Comparison of ENCODE assay signal across 23 cellular contexts in genomic region chr18:6553234-6553900, GRCh38.
"Had no signal": no experiment of that assay in that cellular context is flagged by ENCODE, and none has a peak within 500 bp of the region (broad histone marks: within the 10 kb centered on the region; RNA-seq: fewer than 3 reads in every experiment).

No MANE protein-coding gene starts in this region.

- ATAC-seq: activated CD8-positive, alpha-beta T cell treated with anti-CD3 and anti-CD28 coated beads for 36 hours; activated T-cell treated with anti-CD3 and anti-CD28 coated beads, Interleukin-2, amount 50 U/mL, for 4 hours; gastroesophageal sphincter; mucosa of descending colon; naive thymus-derived CD8-positive, alpha-beta T cell; T-helper 17 cell; WTC11 had no signal

- H3K9me3 ChIP-seq: gastroesophageal sphincter, mucosa of descending colon, neutrophil, right atrium auricular region, tibial artery, uterus had no signal

- H3K4me3 ChIP-seq: gastroesophageal sphincter, mucosa of descending colon, right atrium auricular region, skin epidermis, tibial artery, uterus had no signal

- DNase-seq: activated CD4-positive, alpha-beta T cell treated with anti-CD3 and anti-CD28 coated beads for 48 hours; activated CD8-positive, alpha-beta T cell treated with anti-CD3 and anti-CD28 coated beads for 36 hours; activated effector memory CD4-positive, alpha-beta T cell treated with anti-CD3 and anti-CD28 coated beads, Interleukin-2, amount 50 U/mL, for 16 hours; activated T-cell treated with anti-CD3 and anti-CD28 coated beads, Interleukin-2, amount 50 U/mL, for 4 hours; cerebellar nuclear complex; effector memory CD4-positive, alpha-beta T cell; islet precursor cell; mucosa of descending colon; naive thymus-derived CD8-positive, alpha-beta T cell; stimulated activated CD4-positive, alpha-beta T cell treated with anti-CD3 and anti-CD28 coated beads, Interleukin-15, amount 100 ng/mL, for 24 hours; stimulated activated CD4-positive, alpha-beta T cell treated with anti-CD3 and anti-CD28 coated beads, Interleukin-4, amount 100 ng/mL, for 24 hours; stimulated activated naive CD4-positive, alpha-beta T cell; T-helper 17 cell; tibial artery; uterus had no signal

- H3K36me3 Mint-ChIP-seq: activated naive CD4-positive, alpha-beta T cell treated with anti-CD3 and anti-CD28 coated beads, Interleukin-2, amount 50 U/mL, for 24 hours; naive thymus-derived CD8-positive, alpha-beta T cell had no signal

- H3K4me3 Mint-ChIP-seq: activated CD8-positive, alpha-beta T cell treated with anti-CD3 and anti-CD28 coated beads for 36 hours; activated naive CD4-positive, alpha-beta T cell treated with anti-CD3 and anti-CD28 coated beads, Interleukin-2, amount 50 U/mL, for 24 hours; activated T-cell treated with anti-CD3 and anti-CD28 coated beads, Interleukin-2, amount 50 U/mL, for 4 hours; dendritic cell treated with granulocyte-macrophage colony-stimulating factor and Interleukin-4, amounts not matched to agents 40 ng/mL and 50 ng/mL, for 4 days; naive thymus-derived CD8-positive, alpha-beta T cell; T-helper 17 cell; WTC11 had no signal

- H3K36me3 ChIP-seq: gastroesophageal sphincter, neutrophil, right atrium auricular region, tibial artery, uterus had no signal

- H3K4me1 ChIP-seq: gastroesophageal sphincter, right atrium auricular region, tibial artery, uterus had no signal

- H3K9me3 Mint-ChIP-seq: activated CD8-positive, alpha-beta T cell treated with anti-CD3 and anti-CD28 coated beads for 36 hours; activated naive CD4-positive, alpha-beta T cell treated with anti-CD3 and anti-CD28 coated beads, Interleukin-2, amount 50 U/mL, for 24 hours; activated T-cell treated with anti-CD3 and anti-CD28 coated beads, Interleukin-2, amount 50 U/mL, for 4 hours; dendritic cell treated with granulocyte-macrophage colony-stimulating factor and Interleukin-4, amounts not matched to agents 40 ng/mL and 50 ng/mL, for 4 days had no signal

- H3K27ac ChIP-seq: epithelial cell of prostate, gastroesophageal sphincter, neutrophil, right atrium auricular region, skin epidermis, tibial artery, uterus had no signal

- H3K4me1 Mint-ChIP-seq: activated naive CD4-positive, alpha-beta T cell treated with anti-CD3 and anti-CD28 coated beads, Interleukin-2, amount 50 U/mL, for 24 hours; naive thymus-derived CD8-positive, alpha-beta T cell; T-helper 17 cell had no signal

- H3K27me3 Mint-ChIP-seq: activated CD8-positive, alpha-beta T cell treated with anti-CD3 and anti-CD28 coated beads for 36 hours; activated naive CD4-positive, alpha-beta T cell treated with anti-CD3 and anti-CD28 coated beads, Interleukin-2, amount 50 U/mL, for 24 hours; dendritic cell treated with granulocyte-macrophage colony-stimulating factor and Interleukin-4, amounts not matched to agents 40 ng/mL and 50 ng/mL, for 4 days; T-helper 17 cell had no signal

- H3K27ac Mint-ChIP-seq: activated CD8-positive, alpha-beta T cell treated with anti-CD3 and anti-CD28 coated beads for 36 hours; activated naive CD4-positive, alpha-beta T cell treated with anti-CD3 and anti-CD28 coated beads, Interleukin-2, amount 50 U/mL, for 24 hours; dendritic cell treated with granulocyte-macrophage colony-stimulating factor and Interleukin-4, amounts not matched to agents 40 ng/mL and 50 ng/mL, for 4 days; naive thymus-derived CD8-positive, alpha-beta T cell; T-helper 17 cell; WTC11 had no signal

- H3K27me3 ChIP-seq: gastroesophageal sphincter, right atrium auricular region, tibial artery, uterus had no signal
